ENCODE assay signal across 17 cellular contexts in the genomic region with DNA sequence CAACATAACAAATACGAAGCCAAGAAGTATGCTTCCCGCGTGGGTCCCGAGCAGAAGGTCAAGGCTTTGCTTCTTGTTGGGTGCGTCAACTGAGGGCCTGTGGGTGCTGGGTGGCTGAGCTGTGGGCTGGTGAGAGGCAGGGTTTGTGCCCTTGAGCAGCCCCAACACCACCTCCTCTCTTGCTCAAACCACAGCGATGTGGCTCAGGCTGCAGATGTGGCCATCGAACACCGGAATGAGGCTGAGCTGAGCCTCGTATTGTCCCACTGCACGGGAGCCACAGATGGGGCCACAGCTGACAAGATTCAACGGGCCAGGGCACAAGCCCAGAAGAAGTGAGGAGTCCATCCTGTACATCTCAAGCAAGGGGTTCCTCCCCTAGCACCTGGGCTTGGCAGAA. TPM values are rescaled to one million over a fixed set of nuclear protein-coding genes. Genes with fewer than 3 reads are reported as not detected.
DNase-seq lines count a peak whose midpoint lies in the region; ATAC-seq lines count a peak whose summit lies in the region.
"Had no signal": no experiment of that assay in that cellular context is flagged by ENCODE, and none has a peak within 500 bp of the region (broad histone marks: within the 10 kb centered on the region; RNA-seq: fewer than 3 reads in every experiment).

No MANE protein-coding gene starts in this region.

- no peaks in the 10 kb centered on the region for H3K9me3 Mint-ChIP-seq in activated T-cell treated with anti-CD3 and anti-CD28 coated beads, Interleukin-2, amount 50 U/mL, for 72 hours
- no peaks in the 10 kb centered on the region for H3K9me3 Mint-ChIP-seq in activated T-helper 1 cell treated with anti-CD3 and anti-CD28 coated beads, Interleukin-12 subunit alpha, Interleukin-12 subunit beta, Interleukin-2, Interleukin-4 antibody, amounts not matched to agents 30 ng/mL and 10 ng/mL and 1 ng/mL, durations not matched to agents 14 hours and 24 hours and 36 hours
- H3K9me3 Mint-ChIP-seq in naive thymus-derived CD4-positive, alpha-beta T cell: no peaks in the 10 kb centered on the region

- no peaks in the 10 kb centered on the region for H3K27me3 ChIP-seq in naive thymus-derived CD4-positive, alpha-beta T cell (ENCODE audit: control insufficient read depth in 2 of 2, insufficient read depth in 2 of 2, low read length in 2 of 2)
- H3K27me3 ChIP-seq in thymus (ENCODE audit: control insufficient read depth, insufficient read depth): peaks cover 6% of the 10 kb centered on the region

- peak; percentile 35 to 50 for ATAC-seq in activated T-cell treated with anti-CD3 and anti-CD28 coated beads, Interleukin-2, amount 50 U/mL, for 72 hours (replicated peaks in 1 of 2)
- ATAC-seq in naive thymus-derived CD4-positive, alpha-beta T cell: peak; percentile 46
- no peak for ATAC-seq in left cardiac atrium
- ATAC-seq: PC-3 had no signal

- CTCF ChIA-PET in naive thymus-derived CD4-positive, alpha-beta T cell (lab: Charles Lee): interaction anchor here (0.6 kb wide), 1 partner anchor 8 kb away, joined by 3 read pairs; no protein-coding TSS in a partner anchor

- H3K27ac ChIP-seq in naive thymus-derived CD4-positive, alpha-beta T cell (ENCODE audit: low read depth, low read length): no peak overlapping the region
- peak overlapping the region; percentile 46 for H3K27ac ChIP-seq in thymus (ENCODE audit: low read depth)
- H3K27ac ChIP-seq: A549, HL-60 had no signal

- peak overlapping the region in 1 of 2 donors; percentile 21 for H3K4me3 Mint-ChIP-seq in activated T-cell treated with anti-CD3 and anti-CD28 coated beads, Interleukin-2, amount 50 U/mL, for 72 hours
- no peak overlapping the region for H3K4me3 Mint-ChIP-seq in activated T-helper 1 cell treated with anti-CD3 and anti-CD28 coated beads, Interleukin-12 subunit alpha, Interleukin-12 subunit beta, Interleukin-2, Interleukin-4 antibody, amounts not matched to agents 30 ng/mL and 10 ng/mL and 1 ng/mL, durations not matched to agents 14 hours and 24 hours and 36 hours
- peak overlapping the region in 2 of 10 donors; percentile 42 to 51 for H3K4me3 Mint-ChIP-seq in naive thymus-derived CD4-positive, alpha-beta T cell

- H3K9me3 ChIP-seq in naive thymus-derived CD4-positive, alpha-beta T cell (ENCODE audit: control insufficient read depth in 2 of 3, low read length in 3 of 3): no peaks in the 10 kb centered on the region
- H3K9me3 ChIP-seq in thymus (ENCODE audit: control insufficient read depth): no peaks in the 10 kb centered on the region
- H3K9me3 ChIP-seq: A549 had no signal

- POLR2A ChIA-PET in naive thymus-derived CD4-positive, alpha-beta T cell (lab: Charles Lee): interaction anchor here (0.7 to 1.2 kb wide), 2 partner anchors 22 to 96 kb away, joined by 3 read pairs; no protein-coding TSS in a partner anchor

- no peaks in the 10 kb centered on the region for H3K27me3 Mint-ChIP-seq in activated T-cell treated with anti-CD3 and anti-CD28 coated beads, Interleukin-2, amount 50 U/mL, for 72 hours (ENCODE audit: low read depth)
- no peaks in the 10 kb centered on the region for H3K27me3 Mint-ChIP-seq in activated T-helper 1 cell treated with anti-CD3 and anti-CD28 coated beads, Interleukin-12 subunit alpha, Interleukin-12 subunit beta, Interleukin-2, Interleukin-4 antibody, amounts not matched to agents 30 ng/mL and 10 ng/mL and 1 ng/mL, durations not matched to agents 14 hours and 24 hours and 36 hours (ENCODE audit: insufficient read depth)
- H3K27me3 Mint-ChIP-seq in naive thymus-derived CD4-positive, alpha-beta T cell: no peaks in the 10 kb centered on the region

- H3K27ac Mint-ChIP-seq in activated T-cell treated with anti-CD3 and anti-CD28 coated beads, Interleukin-2, amount 50 U/mL, for 72 hours: no peak overlapping the region
- H3K27ac Mint-ChIP-seq in activated T-helper 1 cell treated with anti-CD3 and anti-CD28 coated beads, Interleukin-12 subunit alpha, Interleukin-12 subunit beta, Interleukin-2, Interleukin-4 antibody, amounts not matched to agents 30 ng/mL and 10 ng/mL and 1 ng/mL, durations not matched to agents 14 hours and 24 hours and 36 hours: peak overlapping the region; percentile 50
- H3K27ac Mint-ChIP-seq in naive thymus-derived CD4-positive, alpha-beta T cell: peak overlapping the region in 6 of 9 donors; percentile 10 to 79 (median 54)

- H3K4me3 ChIP-seq in naive thymus-derived CD4-positive, alpha-beta T cell (ENCODE audit: low read length): no peak overlapping the region
- no peak overlapping the region for H3K4me3 ChIP-seq in thymus (ENCODE audit: low read length)
- H3K4me3 ChIP-seq: A549, K562 had no signal

- peaks cover 48% of the 10 kb centered on the region for H3K4me1 Mint-ChIP-seq in activated T-cell treated with anti-CD3 and anti-CD28 coated beads, Interleukin-2, amount 50 U/mL, for 72 hours (ENCODE audit: low read depth)
- peaks cover 29% of the 10 kb centered on the region for H3K4me1 Mint-ChIP-seq in activated T-helper 1 cell treated with anti-CD3 and anti-CD28 coated beads, Interleukin-12 subunit alpha, Interleukin-12 subunit beta, Interleukin-2, Interleukin-4 antibody, amounts not matched to agents 30 ng/mL and 10 ng/mL and 1 ng/mL, durations not matched to agents 14 hours and 24 hours and 36 hours (ENCODE audit: low read depth)
- H3K4me1 Mint-ChIP-seq in naive thymus-derived CD4-positive, alpha-beta T cell: peaks cover 21 to 41% (median 39%) of the 10 kb centered on the region in 7 donors

- intact Hi-C loops in activated T-helper 1 cell treated with anti-CD3 and anti-CD28 coated beads, Interleukin-12 subunit alpha, Interleukin-12 subunit beta, Interleukin-2, Interleukin-4 antibody, amounts not matched to agents 30 ng/mL and 10 ng/mL and 1 ng/mL, durations not matched to agents 14 hours and 24 hours and 36 hours (cut with micrococcal nuclease): no loop called here
- intact Hi-C loops in naive thymus-derived CD4-positive, alpha-beta T cell (cut with micrococcal nuclease): no loop called here
- intact Hi-C loops in left cardiac atrium (cut with DNase I): no loop called here

- H3K36me3 ChIP-seq in naive thymus-derived CD4-positive, alpha-beta T cell (ENCODE audit: control insufficient read depth in 2 of 3, insufficient read depth in 3 of 3, low read length in 3 of 3): peaks cover 0 to 31% (median 2%) of the 10 kb centered on the region in 3 experiments
- peaks cover 38% of the 10 kb centered on the region for H3K36me3 ChIP-seq in thymus (ENCODE audit: control insufficient read depth, insufficient read depth)

- H3K36me3 Mint-ChIP-seq in activated T-cell treated with anti-CD3 and anti-CD28 coated beads, Interleukin-2, amount 50 U/mL, for 72 hours (ENCODE audit: insufficient read depth in 2 of 2): peaks cover 0 to 4% of the 10 kb centered on the region in 2 donors
- peaks cover 20% of the 10 kb centered on the region for H3K36me3 Mint-ChIP-seq in activated T-helper 1 cell treated with anti-CD3 and anti-CD28 coated beads, Interleukin-12 subunit alpha, Interleukin-12 subunit beta, Interleukin-2, Interleukin-4 antibody, amounts not matched to agents 30 ng/mL and 10 ng/mL and 1 ng/mL, durations not matched to agents 14 hours and 24 hours and 36 hours (ENCODE audit: low read depth)
- H3K36me3 Mint-ChIP-seq in naive thymus-derived CD4-positive, alpha-beta T cell: peaks cover 0 to 9% (median 2%) of the 10 kb centered on the region in 5 donors

- 90% methylated on average over 11 of the region's 11 CpGs for WGBS in thymus

- H3K4me1 ChIP-seq in naive thymus-derived CD4-positive, alpha-beta T cell (ENCODE audit: control insufficient read depth in 2 of 2, insufficient read depth in 2 of 2, low read length in 2 of 2): peaks cover 6 to 27% of the 10 kb centered on the region in 2 donors
- no peaks in the 10 kb centered on the region for H3K4me1 ChIP-seq in thymus (ENCODE audit: control insufficient read depth, insufficient read depth, low read length)

- peak in 1 of 2 donors; percentile 27 for DNase-seq in activated T-cell treated with anti-CD3 and anti-CD28 coated beads, Interleukin-2, amount 50 U/mL, for 72 hours
- DNase-seq in activated T-cell treated with anti-CD3 and anti-CD28 coated beads, Interleukin-2, amount 50 U/mL, for 1 hour: no peak
- DNase-seq in activated T-helper 1 cell treated with anti-CD3 and anti-CD28 coated beads, Interleukin-12 subunit alpha, Interleukin-12 subunit beta, Interleukin-2, Interleukin-4 antibody, amounts not matched to agents 30 ng/mL and 10 ng/mL and 1 ng/mL, durations not matched to agents 14 hours and 24 hours and 36 hours (ENCODE audit: low spot score): no peak
- DNase-seq in naive thymus-derived CD4-positive, alpha-beta T cell: no peak
- DNase-seq in HuH-7.5 (ENCODE audit: low spot score) (no peak), NCI-H82 (lab: John Stamatoyannopoulos, UW) (no peak), left cardiac atrium (no peak)
- DNase-seq: DMS 273 treated with DMSO at 0.1 percent for 48 hours, GOT3, NCI-H146, NCI-H345, PC-3 had no signal

RNA-seq across cellular contexts. Expression of a gene that starts 7.0 kb away (rescaled TPM):
- total RNA-seq in activated T-cell treated with anti-CD3 and anti-CD28 coated beads, Interleukin-2, amount 50 U/mL, for 72 hours: 10 to 100 TPM; 81.2 to 85.9 TPM
- total RNA-seq in activated T-helper 1 cell treated with anti-CD3 and anti-CD28 coated beads, Interleukin-12 subunit alpha, Interleukin-12 subunit beta, Interleukin-2, Interleukin-4 antibody, amounts not matched to agents 30 ng/mL and 10 ng/mL and 1 ng/mL, durations not matched to agents 14 hours and 24 hours and 36 hours: 64.0 and 67.5 TPM in 2 replicates
- total RNA-seq in naive thymus-derived CD4-positive, alpha-beta T cell: 10 to 100 TPM; 68.0 to 86.6 (median 81.2) TPM
- polyA plus RNA-seq in naive thymus-derived CD4-positive, alpha-beta T cell: 10 to 100 TPM; 27.5 to 41.7 TPM
- 35.5 TPM for polyA plus RNA-seq in thymus
- total RNA-seq in left cardiac atrium: 10 to 100 TPM; 35.4 to 38.6 TPM

RNA-seq across cellular contexts. Expression of a gene that starts 25.7 kb away (rescaled TPM):
- total RNA-seq in activated T-cell treated with anti-CD3 and anti-CD28 coated beads, Interleukin-2, amount 50 U/mL, for 72 hours: 10 to 100 TPM; 54.3 to 60.7 TPM
- 46.0 and 48.9 TPM in 2 replicates for total RNA-seq in activated T-helper 1 cell treated with anti-CD3 and anti-CD28 coated beads, Interleukin-12 subunit alpha, Interleukin-12 subunit beta, Interleukin-2, Interleukin-4 antibody, amounts not matched to agents 30 ng/mL and 10 ng/mL and 1 ng/mL, durations not matched to agents 14 hours and 24 hours and 36 hours
- 10 to 100 TPM; 45.5 to 62.4 (median 56.1) TPM for total RNA-seq in naive thymus-derived CD4-positive, alpha-beta T cell
- 10 to 100 TPM; 25.0 to 43.3 TPM for polyA plus RNA-seq in naive thymus-derived CD4-positive, alpha-beta T cell
- polyA plus RNA-seq in thymus: 93.3 TPM
- total RNA-seq in left cardiac atrium: 10 to 100 TPM; 22.1 to 24.4 TPM

RNA-seq across cellular contexts. Expression of a gene that starts 25.8 kb away (rescaled TPM):
- total RNA-seq in activated T-cell treated with anti-CD3 and anti-CD28 coated beads, Interleukin-2, amount 50 U/mL, for 72 hours: 10 to 100 TPM; 52.8 to 58.9 TPM
- total RNA-seq in activated T-helper 1 cell treated with anti-CD3 and anti-CD28 coated beads, Interleukin-12 subunit alpha, Interleukin-12 subunit beta, Interleukin-2, Interleukin-4 antibody, amounts not matched to agents 30 ng/mL and 10 ng/mL and 1 ng/mL, durations not matched to agents 14 hours and 24 hours and 36 hours: 24.0 and 27.9 TPM in 2 replicates
- total RNA-seq in naive thymus-derived CD4-positive, alpha-beta T cell: 100 to 1,000 TPM in 1 of 5 experiments, 10 to 100 TPM in 4; 27.8 to 105 (median 72.5) TPM
- 10 to 100 TPM; 23.6 to 27.3 TPM for polyA plus RNA-seq in naive thymus-derived CD4-positive, alpha-beta T cell
- polyA plus RNA-seq in thymus: 105 TPM
- 10 to 100 TPM; 13.0 to 18.0 TPM for total RNA-seq in left cardiac atrium

RNA-seq across cellular contexts. Expression of a gene that starts 50.1 kb away (rescaled TPM):
- not detected for total RNA-seq in activated T-cell treated with anti-CD3 and anti-CD28 coated beads, Interleukin-2, amount 50 U/mL, for 72 hours
- total RNA-seq in activated T-helper 1 cell treated with anti-CD3 and anti-CD28 coated beads, Interleukin-12 subunit alpha, Interleukin-12 subunit beta, Interleukin-2, Interleukin-4 antibody, amounts not matched to agents 30 ng/mL and 10 ng/mL and 1 ng/mL, durations not matched to agents 14 hours and 24 hours and 36 hours: not detected in 2 replicates
- total RNA-seq in naive thymus-derived CD4-positive, alpha-beta T cell: not detected
- polyA plus RNA-seq in naive thymus-derived CD4-positive, alpha-beta T cell: not detected
- under 0.01 TPM for polyA plus RNA-seq in thymus
- not detected for total RNA-seq in left cardiac atrium
- total RNA-seq: Daoy, K562 had no signal
- polyA plus RNA-seq: A549, K562 had no signal

RNA-seq across cellular contexts. Expression of a gene that starts 51.4 kb away (rescaled TPM):
- total RNA-seq in activated T-cell treated with anti-CD3 and anti-CD28 coated beads, Interleukin-2, amount 50 U/mL, for 72 hours: not detected
- not detected in 2 replicates for total RNA-seq in activated T-helper 1 cell treated with anti-CD3 and anti-CD28 coated beads, Interleukin-12 subunit alpha, Interleukin-12 subunit beta, Interleukin-2, Interleukin-4 antibody, amounts not matched to agents 30 ng/mL and 10 ng/mL and 1 ng/mL, durations not matched to agents 14 hours and 24 hours and 36 hours
- total RNA-seq in naive thymus-derived CD4-positive, alpha-beta T cell: not detected
- not detected for polyA plus RNA-seq in naive thymus-derived CD4-positive, alpha-beta T cell
- 1.3 TPM for polyA plus RNA-seq in thymus
- total RNA-seq in left cardiac atrium: not detected
- total RNA-seq: Daoy, K562, PC-3 had no signal
- polyA plus RNA-seq: K562 had no signal

Comparison
In these comparisons a context has a peak if more than half of its experiments do, and no peak if none do; other contexts are left out.
1. ATAC-seq: peak in activated T-cell treated with anti-CD3 and anti-CD28 coated beads, Interleukin-2, amount 50 U/mL, for 72 hours (2 of 2) and naive thymus-derived CD4-positive, alpha-beta T cell (single experiment); none in left cardiac atrium (0 of 2).